In genomic region chr11:46240861-46241260, GRCh38 we compare ENCODE assay signal across 18 cellular contexts. TPM values are rescaled to one million over a fixed set of nuclear protein-coding genes. Genes with fewer than 3 reads are reported as not detected.
DNase-seq lines count a peak whose midpoint lies in the region; ATAC-seq and TF ChIP-seq lines count a peak whose summit lies in the region.
"Had no signal": no experiment of that assay in that cellular context is flagged by ENCODE, and none has a peak within 500 bp of the region (broad histone marks: within the 10 kb centered on the region; RNA-seq: fewer than 3 reads in every experiment).

No MANE protein-coding gene starts in this region.

- no peak overlapping the region; the same call in 1 of the 2 replicates for H3K9ac ChIP-seq in GM23248

- CTCF ChIA-PET in RWPE1 (lab: Yijun Ruan, JAX), result interaction anchor here (1.0 to 4.0 kb wide), 2 partner anchors 68 to 257 kb away, joined by 4 to 35 read pairs; no protein-coding TSS in a partner anchor

- 79 to 82% methylated on average over 7 of the region's 7 CpGs for WGBS in GM23248 (ENCODE audit: low coverage in 1 of 2, low lambda C conversion rate in 2 of 2, missing lambda C conversion rate in 2 of 2), 2 experiments

- DNase-seq in GM23248, result peak; percentile 47
- no peak for DNase-seq in RWPE1 (ENCODE audit: low spot score)
- DNase-seq in epithelial cell of prostate (ENCODE audit: low read depth, low spot score), result no peak
- no peak for DNase-seq in osteocyte (ENCODE audit: extremely low spot score, unreplicated experiment)
- DNase-seq in NCI-H226, result no peak
- no peak for DNase-seq in UCSD-AML1 (lab: John Stamatoyannopoulos, UW; ENCODE audit: unreplicated experiment)
- DNase-seq in GM23338 (ENCODE audit: low spot score), result no peak
- DNase-seq: CD4-positive, alpha-beta memory T cell; DMS79 treated with DMSO at 0.1 percent for 48 hours; GOT3; MV-4-11; NCI-H1436; NCI-H2029; NCI-H2171 treated with DMSO at 0.1 percent for 48 hours; NCI-H510A treated with DMSO at 0.1 percent for 48 hours; Right ventricle myocardium superior; T-helper 1 cell had no signal

- no peaks in the 10 kb centered on the region for H3K9me2 ChIP-seq in GM23248 (ENCODE audit: insufficient read depth)
- H3K9me2 ChIP-seq in GM23338 (ENCODE audit: insufficient read depth), result peaks cover 10% of the 10 kb centered on the region; the same call in 1 of the 2 replicates

- H3K4me2 ChIP-seq in GM23248 (ENCODE audit: unreplicated experiment) (no peak overlapping the region), GM23338 (no peak overlapping the region)

- ATAC-seq in HG02678 (IDR thresholded peaks at IDR 0.05; ENCODE audit: unreplicated experiment) (no peak), GM23338 (no peak)

- peak overlapping the region; percentile 95; the same call in 1 of the 2 replicates for H3K27ac ChIP-seq in GM23248
- H3K27ac ChIP-seq in RWPE1, result peak overlapping the region; percentile 13; the same call in 1 of the 2 replicates
- peak overlapping the region; percentile 78 for H3K27ac ChIP-seq in epithelial cell of prostate
- no peak overlapping the region for H3K27ac ChIP-seq in GM23338 (ENCODE audit: low read depth)

- H3K27me3 Mint-ChIP-seq in osteocyte (ENCODE audit: unreplicated experiment), result no peaks in the 10 kb centered on the region
- H3K27me3 Mint-ChIP-seq in GM23338 (ENCODE audit: insufficient read depth, low read depth, poor library complexity), result peaks cover 36% of the 10 kb centered on the region

- H4K20me1 ChIP-seq in GM23248 (ENCODE audit: insufficient read depth) (no peaks in the 10 kb centered on the region), GM23338 (replicated peaks; ENCODE audit: insufficient read depth) (no peaks in the 10 kb centered on the region)

- H3K4me1 Mint-ChIP-seq in osteocyte (ENCODE audit: unreplicated experiment) (peaks cover 67% of the 10 kb centered on the region), GM23338 (peaks cover 49% of the 10 kb centered on the region)

- H3K9me3 Mint-ChIP-seq in osteocyte (ENCODE audit: unreplicated experiment) (no peaks in the 10 kb centered on the region), GM23338 (no peaks in the 10 kb centered on the region)
- H3K9me3 Mint-ChIP-seq: CD4-positive, alpha-beta memory T cell had no signal

- H3K27ac Mint-ChIP-seq in osteocyte (ENCODE audit: unreplicated experiment) (peak overlapping the region; percentile 71), GM23338 (no peak overlapping the region)
- H3K27ac Mint-ChIP-seq: CD4-positive, alpha-beta memory T cell had no signal

- H3K9me3 ChIP-seq in GM23248 (ENCODE audit: low read depth), result peaks cover 4% of the 10 kb centered on the region

- POLR2A ChIA-PET in RWPE1 (lab: Yijun Ruan, JAX; ENCODE audit: low non-redundant PET), result no interaction called here

- H3F3A ChIP-seq in GM23248 (ENCODE audit: insufficient read depth) (peaks cover 44% of the 10 kb centered on the region), GM23338 (replicated peaks; ENCODE audit: low read depth) (peaks cover 25% of the 10 kb centered on the region)

- H3K4me3 ChIP-seq in GM23248 (no peak overlapping the region), GM23338 (no peak overlapping the region)

- H3K27me3 ChIP-seq in GM23248 (replicated peaks; ENCODE audit: insufficient read depth) (no peaks in the 10 kb centered on the region), GM23338 (ENCODE audit: insufficient read depth) (peaks cover 28% of the 10 kb centered on the region)

- H2AFZ ChIP-seq in GM23248 (no peak overlapping the region), GM23338 (no peak overlapping the region)

- no peaks in the 10 kb centered on the region for H3K36me3 ChIP-seq in GM23248 (ENCODE audit: low read depth)
- no peaks in the 10 kb centered on the region for H3K36me3 ChIP-seq in GM23338 (ENCODE audit: insufficient read depth)

- no peak overlapping the region for H3K4me3 Mint-ChIP-seq in osteocyte (ENCODE audit: unreplicated experiment)
- no peak overlapping the region for H3K4me3 Mint-ChIP-seq in GM23338

- TF ChIP-seq CTCF in RWPE1 (conservative IDR thresholded peaks at IDR 0.05; ENCODE audit: low read depth) (no peak), osteocyte (IDR thresholded peaks at IDR 0.05) (no peak), GM23338 (conservative IDR thresholded peaks at IDR 0.05; ENCODE audit: low read depth in 2 of 2) (no peak)

- no peaks in the 10 kb centered on the region for H3K36me3 Mint-ChIP-seq in osteocyte (ENCODE audit: unreplicated experiment)
- no peaks in the 10 kb centered on the region; the same call in 2 of the 3 replicates for H3K36me3 Mint-ChIP-seq in GM23338 (ENCODE audit: low read depth)
- H3K36me3 Mint-ChIP-seq: CD4-positive, alpha-beta memory T cell had no signal

- H3K79me2 ChIP-seq in GM23248 (ENCODE audit: insufficient read depth) (no peaks in the 10 kb centered on the region), GM23338 (replicated peaks; ENCODE audit: insufficient read depth) (no peaks in the 10 kb centered on the region)

- in situ Hi-C loops in GM23248 (cut with MboI), result loop anchor here (5.0 kb wide), 1 partner anchor 71 kb away; no protein-coding TSS in a partner anchor

- peaks cover 46% of the 10 kb centered on the region for H3K4me1 ChIP-seq in GM23248 (ENCODE audit: insufficient read depth)
- peaks cover 39% of the 10 kb centered on the region for H3K4me1 ChIP-seq in GM23338 (ENCODE audit: insufficient read depth)

TF ChIP-seq in GM23338, 12 proteins besides CTCF, POLR2A, EP300 and RAD21 (continues in another document):
- TF ChIP-seq STAT1 (IDR thresholded peaks at IDR 0.05; ENCODE audit: unreplicated experiment), result no peak
- TF ChIP-seq JUNB (IDR thresholded peaks at IDR 0.05; ENCODE audit: unreplicated experiment), result no peak
- TF ChIP-seq NANOG (IDR thresholded peaks at IDR 0.05; ENCODE audit: borderline replicate concordance), result no peak
- TF ChIP-seq POLR2AphosphoS5 (IDR thresholded peaks at IDR 0.05; ENCODE audit: low read depth), result no peak
- TF ChIP-seq ZNF462 (CRISPR knock-in tag; IDR thresholded peaks at IDR 0.05), result no peak

RNA-seq across cellular contexts. Expression of gene CREB3L1, which starts 36.6 kb away (rescaled TPM):
- total RNA-seq in GM23248 (2014; rRNA removed; shearing (Covaris generic)), result 29.6 and 37.7 TPM in 2 replicates
- polyA plus RNA-seq in GM23248 (2016; fragmentation: Nextera tagmentation; extraction: Ambion mirVana) (146 and 151 TPM in 2 replicates), GM23338 (2016; fragmentation: Nextera tagmentation; extraction: Ambion mirVana) (10.3 and 10.4 TPM in 2 replicates)
- 77.0 and 78.6 TPM in 2 replicates for total RNA-seq in osteocyte
- 4.5 and 8.5 TPM in 2 replicates for total RNA-seq in GM23338 (2014; rRNA removed; shearing (Covaris generic))
- total RNA-seq: CD4-positive, alpha-beta memory T cell had no signal
- polyA plus RNA-seq: CD4-positive, alpha-beta memory T cell had no signal
